ENCODE assay signal across 30 cellular contexts in genomic region chr1:163187849-163188248, GRCh38.
"Had no signal": no experiment of that assay in that cellular context is flagged by ENCODE, and none has a peak within 500 bp of the region (broad histone marks: within the 10 kb centered on the region; RNA-seq: fewer than 3 reads in every experiment).

No MANE protein-coding gene starts in this region.

- H3K4me3 ChIP-seq: body of pancreas, breast epithelium, MG63, Peyer's patch had no signal

- H3K27me3 ChIP-seq: body of pancreas, breast epithelium, Peyer's patch had no signal

- H3K9me3 Mint-ChIP-seq: activated CD4-positive, alpha-beta T cell treated with anti-CD3 and anti-CD28 coated beads, Interleukin-2, amount 10 ng/mL, durations not matched to agents 24 days and 14 days; activated naive CD4-positive, alpha-beta T cell treated with anti-CD3 and anti-CD28 coated beads, Interleukin-2, amount 10 ng/mL, durations not matched to agents 7 days and 5 days; activated naive CD8-positive, alpha-beta T cell treated with anti-CD3 and anti-CD28 coated beads, Interleukin-2, amount 50 U/mL, for 24 hours; activated T-cell treated with anti-CD3 and anti-CD28 coated beads, Interleukin-2, amount 50 U/mL, for 4 hours; activated T-helper 1 cell treated with anti-CD3 and anti-CD28 coated beads, Interleukin-12 subunit alpha, Interleukin-12 subunit beta, Interleukin-2, Interleukin-4 antibody, amounts not matched to agents 30 ng/mL and 10 ng/mL and 1 ng/mL, durations not matched to agents 14 hours and 24 hours and 36 hours had no signal

- H3K27ac ChIP-seq: body of pancreas, breast epithelium, Peyer's patch had no signal

- H3K4me3 Mint-ChIP-seq: activated CD4-positive, alpha-beta T cell treated with anti-CD3 and anti-CD28 coated beads, Interleukin-2, amount 10 ng/mL, durations not matched to agents 24 days and 14 days; activated naive CD4-positive, alpha-beta T cell treated with anti-CD3 and anti-CD28 coated beads, Interleukin-2, amount 10 ng/mL, durations not matched to agents 7 days and 5 days; activated naive CD8-positive, alpha-beta T cell; activated naive CD8-positive, alpha-beta T cell treated with anti-CD3 and anti-CD28 coated beads, Interleukin-2, amount 50 U/mL, for 24 hours; activated T-cell treated with anti-CD3 and anti-CD28 coated beads, Interleukin-2, amount 50 U/mL, for 4 hours; activated T-helper 1 cell treated with anti-CD3 and anti-CD28 coated beads, Interleukin-12 subunit alpha, Interleukin-12 subunit beta, Interleukin-2, Interleukin-4 antibody, amounts not matched to agents 30 ng/mL and 10 ng/mL and 1 ng/mL, durations not matched to agents 14 hours and 24 hours and 36 hours had no signal

- ATAC-seq: activated naive CD8-positive, alpha-beta T cell treated with anti-CD3 and anti-CD28 coated beads, Interleukin-2, amount 50 U/mL, for 24 hours; activated T-cell treated with anti-CD3 and anti-CD28 coated beads, Interleukin-2, amount 50 U/mL, for 4 hours; body of pancreas; PC-3 had no signal

- H3K9me3 ChIP-seq: body of pancreas, breast epithelium, MG63, Peyer's patch had no signal

- H3K4me1 Mint-ChIP-seq: activated CD4-positive, alpha-beta T cell treated with anti-CD3 and anti-CD28 coated beads, Interleukin-2, amount 10 ng/mL, durations not matched to agents 24 days and 14 days; activated naive CD4-positive, alpha-beta T cell treated with anti-CD3 and anti-CD28 coated beads, Interleukin-2, amount 10 ng/mL, durations not matched to agents 7 days and 5 days; activated naive CD8-positive, alpha-beta T cell treated with anti-CD3 and anti-CD28 coated beads, Interleukin-2, amount 50 U/mL, for 24 hours had no signal

- H3K27me3 Mint-ChIP-seq: activated naive CD4-positive, alpha-beta T cell treated with anti-CD3 and anti-CD28 coated beads, Interleukin-2, amount 10 ng/mL, durations not matched to agents 7 days and 5 days had no signal

- H3K27ac Mint-ChIP-seq: activated CD4-positive, alpha-beta T cell treated with anti-CD3 and anti-CD28 coated beads, Interleukin-2, amount 10 ng/mL, durations not matched to agents 24 days and 14 days; activated naive CD4-positive, alpha-beta T cell treated with anti-CD3 and anti-CD28 coated beads, Interleukin-2, amount 10 ng/mL, durations not matched to agents 7 days and 5 days; activated naive CD8-positive, alpha-beta T cell; activated naive CD8-positive, alpha-beta T cell treated with anti-CD3 and anti-CD28 coated beads, Interleukin-2, amount 50 U/mL, for 24 hours; activated T-helper 1 cell treated with anti-CD3 and anti-CD28 coated beads, Interleukin-12 subunit alpha, Interleukin-12 subunit beta, Interleukin-2, Interleukin-4 antibody, amounts not matched to agents 30 ng/mL and 10 ng/mL and 1 ng/mL, durations not matched to agents 14 hours and 24 hours and 36 hours had no signal

- DNase-seq: activated CD4-positive, alpha-beta T cell treated with anti-CD3 and anti-CD28 coated beads, Interleukin-2, amount 10 ng/mL, durations not matched to agents 24 days and 14 days; activated CD4-positive, alpha-beta T cell treated with anti-CD3 and anti-CD28 coated beads, Interleukin-2, amount 50 U/mL, for 48 hours; activated CD8-positive, alpha-beta memory T cell treated with anti-CD3 and anti-CD28 coated beads, Interleukin-2, amount 50 U/mL, for 4 hours; activated effector memory CD4-positive, alpha-beta T cell treated with Interleukin-2 at 50 U/mL for 16 hours; activated naive CD4-positive, alpha-beta T cell treated with anti-CD3 and anti-CD28 coated beads, Interleukin-2, amount 10 ng/mL, durations not matched to agents 7 days and 5 days; activated naive CD8-positive, alpha-beta T cell treated with anti-CD3 and anti-CD28 coated beads, Interleukin-2, amount 50 U/mL, for 24 hours; activated T-cell treated with anti-CD3 and anti-CD28 coated beads for 4 hours; activated T-cell treated with anti-CD3 and anti-CD28 coated beads, Interleukin-2, amount 50 U/mL, for 4 hours; body of pancreas; caudate nucleus; Kasumi-1; KG1; MG63; NCI-H1048; NCI-H1105 treated with DMSO at 0.1 percent for 48 hours; NCI-H1436; NCI-H1694; NCI-H1930; NCI-H2081 treated with DMSO at 0.1 percent for 48 hours; NCI-H226; PC-3; Peyer's patch; RPMI8226; SW 1271; T-helper 1 cell; T-helper 2 cell; T-helper 9 cell had no signal

- H3K4me1 ChIP-seq: body of pancreas, breast epithelium, Peyer's patch had no signal

- H3K36me3 Mint-ChIP-seq: activated naive CD4-positive, alpha-beta T cell treated with anti-CD3 and anti-CD28 coated beads, Interleukin-2, amount 10 ng/mL, durations not matched to agents 7 days and 5 days had no signal
